14 cellular contexts compared by ENCODE assay signal in the genomic region with DNA sequence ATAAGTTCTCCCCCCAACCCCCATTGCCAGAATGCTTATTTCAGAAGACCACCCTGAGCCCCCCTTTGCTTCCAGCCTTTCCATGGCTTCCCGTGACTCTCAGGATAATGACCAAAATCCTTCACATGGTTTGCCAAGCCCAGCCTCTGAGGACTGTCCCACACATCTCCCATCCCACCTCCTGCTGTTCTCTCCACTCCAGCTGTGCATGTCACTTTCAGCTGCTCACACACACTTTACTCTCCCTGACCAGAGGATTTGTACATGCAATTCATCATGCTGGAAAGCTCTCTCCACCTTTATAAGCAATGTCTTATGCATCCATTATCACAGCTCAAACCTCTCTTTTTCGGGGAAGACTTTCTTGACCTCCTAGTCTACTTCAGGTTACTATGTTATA.
DNase-seq lines count a peak whose midpoint lies in the region; ATAC-seq and TF ChIP-seq lines count a peak whose summit lies in the region.
"Had no signal": no experiment of that assay in that cellular context is flagged by ENCODE, and none has a peak within 500 bp of the region (broad histone marks: within the 10 kb centered on the region; RNA-seq: fewer than 3 reads in every experiment).

No MANE protein-coding gene starts in this region.

- peaks cover 35% of the 10 kb centered on the region for H3K4me1 Mint-ChIP-seq in nephron
- H3K4me1 Mint-ChIP-seq in activated T-helper 17 cell treated with anti-CD3 and anti-CD28 coated beads, Interleukin-2, amount 50 U/mL, for 72 hours = no peaks in the 10 kb centered on the region
- peaks cover 3% of the 10 kb centered on the region for H3K4me1 Mint-ChIP-seq in activated CD4-positive, alpha-beta T cell treated with anti-CD3 and anti-CD28 coated beads, Interleukin-2, amount 10 ng/mL, durations not matched to agents 24 days and 14 days
- H3K4me1 Mint-ChIP-seq: B cell had no signal

- intact Hi-C loops in gastrocnemius medialis (cut with DNase I; ENCODE audit: low total_unique reads) = loop anchor here (2.0 kb wide), 1 partner anchor 90 kb away; no protein-coding TSS in a partner anchor
- intact Hi-C loops in activated CD4-positive, alpha-beta T cell treated with anti-CD3 and anti-CD28 coated beads, Interleukin-2, amount 10 ng/mL, durations not matched to agents 24 days and 14 days (cut with micrococcal nuclease) = no loop called here

- TF ChIP-seq POLR2A in gastrocnemius medialis (IDR thresholded peaks at IDR 0.05) = no peak

- H3K9me3 Mint-ChIP-seq in nephron = peaks cover 23% of the 10 kb centered on the region
- peaks cover 5% of the 10 kb centered on the region for H3K9me3 Mint-ChIP-seq in activated T-helper 17 cell treated with anti-CD3 and anti-CD28 coated beads, Interleukin-2, amount 50 U/mL, for 72 hours
- H3K9me3 Mint-ChIP-seq in activated CD4-positive, alpha-beta T cell treated with anti-CD3 and anti-CD28 coated beads, Interleukin-2, amount 10 ng/mL, durations not matched to agents 24 days and 14 days = peaks cover 12% of the 10 kb centered on the region
- H3K9me3 Mint-ChIP-seq: CD8-positive, alpha-beta T cell had no signal

- TF ChIP-seq CTCF in nephron (IDR thresholded peaks at IDR 0.05; ENCODE audit: unreplicated experiment in 3 of 3) = no peak
- no peak for TF ChIP-seq CTCF in gastrocnemius medialis (IDR thresholded peaks at IDR 0.05 in 4 of 5, conservative IDR thresholded peaks at IDR 0.05 in 1 of 5)

- in situ Hi-C loops in gastrocnemius medialis (cut with MboI; ENCODE audit: low sequenced_read_pairs in 4 of 4) = no loop called here

- peaks cover 5 to 8% of the 10 kb centered on the region in 2 donors for H3K4me1 ChIP-seq in gastrocnemius medialis
- H3K4me1 ChIP-seq: BLaER1 treated with 17β-estradiol and CSF1 and Interleukin-3, amounts not matched to agents 10 nM and 100 nM had no signal

- peak in 1 of 2 donors; percentile 25 for ATAC-seq in gastrocnemius medialis
- no peak for ATAC-seq in GM18519 (IDR thresholded peaks at IDR 0.05; ENCODE audit: low FRiP score, unreplicated experiment)
- no peak for ATAC-seq in activated T-helper 17 cell treated with anti-CD3 and anti-CD28 coated beads, Interleukin-2, amount 50 U/mL, for 72 hours (replicated peaks)
- ATAC-seq: CD8-positive, alpha-beta T cell had no signal

- DNase-seq in LHCN-M2 (ENCODE audit: low read depth) (peak; percentile 85), gastrocnemius medialis (no peak)
- no peak for DNase-seq in activated CD4-positive, alpha-beta T cell treated with anti-CD3 and anti-CD28 coated beads, Interleukin-2, amount 10 ng/mL, durations not matched to agents 24 days and 14 days
- DNase-seq: Calu3; CD8-positive, alpha-beta T cell; DMS79 treated with DMSO at 0.1 percent for 48 hours; GF-D8; GM23248; HCEC 1CT had no signal

- H3K4me3 ChIP-seq in gastrocnemius medialis = no peak overlapping the region
- H3K4me3 ChIP-seq: BLaER1 treated with 17β-estradiol and CSF1 and Interleukin-3, amounts not matched to agents 10 nM and 100 nM; GM23248 had no signal

- H3K36me3 Mint-ChIP-seq in nephron (ENCODE audit: low read depth) = peaks cover 78% of the 10 kb centered on the region
- H3K36me3 Mint-ChIP-seq in activated T-helper 17 cell treated with anti-CD3 and anti-CD28 coated beads, Interleukin-2, amount 50 U/mL, for 72 hours (ENCODE audit: low read depth) = no peaks in the 10 kb centered on the region
- H3K36me3 Mint-ChIP-seq in activated CD4-positive, alpha-beta T cell treated with anti-CD3 and anti-CD28 coated beads, Interleukin-2, amount 10 ng/mL, durations not matched to agents 24 days and 14 days (ENCODE audit: low read depth) = no peaks in the 10 kb centered on the region
- H3K36me3 Mint-ChIP-seq: CD8-positive, alpha-beta T cell had no signal

- no peaks in the 10 kb centered on the region for H3K27me3 Mint-ChIP-seq in nephron (ENCODE audit: low read depth)
- no peaks in the 10 kb centered on the region for H3K27me3 Mint-ChIP-seq in activated T-helper 17 cell treated with anti-CD3 and anti-CD28 coated beads, Interleukin-2, amount 50 U/mL, for 72 hours
- H3K27me3 Mint-ChIP-seq in activated CD4-positive, alpha-beta T cell treated with anti-CD3 and anti-CD28 coated beads, Interleukin-2, amount 10 ng/mL, durations not matched to agents 24 days and 14 days = no peaks in the 10 kb centered on the region
- H3K27me3 Mint-ChIP-seq: B cell had no signal

- H3K4me3 Mint-ChIP-seq in nephron = no peak overlapping the region
- no peak overlapping the region for H3K4me3 Mint-ChIP-seq in activated T-helper 17 cell treated with anti-CD3 and anti-CD28 coated beads, Interleukin-2, amount 50 U/mL, for 72 hours
- no peak overlapping the region for H3K4me3 Mint-ChIP-seq in activated CD4-positive, alpha-beta T cell treated with anti-CD3 and anti-CD28 coated beads, Interleukin-2, amount 10 ng/mL, durations not matched to agents 24 days and 14 days
- H3K4me3 Mint-ChIP-seq: B cell; CD8-positive, alpha-beta T cell had no signal

- H3K36me3 ChIP-seq in gastrocnemius medialis = no peaks in the 10 kb centered on the region

- no peaks in the 10 kb centered on the region for H3K9me3 ChIP-seq in gastrocnemius medialis

- H3K27ac ChIP-seq in gastrocnemius medialis = peak overlapping the region; percentile 26 to 69 (median 62)
- H3K27ac ChIP-seq: BLaER1 treated with 17β-estradiol and CSF1 and Interleukin-3, amounts not matched to agents 10 nM and 100 nM; GM23248 had no signal

- no peaks in the 10 kb centered on the region for H3K27me3 ChIP-seq in gastrocnemius medialis
- H3K27me3 ChIP-seq: BLaER1 treated with 17β-estradiol and CSF1 and Interleukin-3, amounts not matched to agents 10 nM and 100 nM had no signal

- H3K27ac Mint-ChIP-seq in nephron = peak overlapping the region; percentile 21 to 59 (median 36)
- no peak overlapping the region for H3K27ac Mint-ChIP-seq in activated T-helper 17 cell treated with anti-CD3 and anti-CD28 coated beads, Interleukin-2, amount 50 U/mL, for 72 hours
- H3K27ac Mint-ChIP-seq in activated CD4-positive, alpha-beta T cell treated with anti-CD3 and anti-CD28 coated beads, Interleukin-2, amount 10 ng/mL, durations not matched to agents 24 days and 14 days = no peak overlapping the region
- H3K27ac Mint-ChIP-seq: B cell; CD8-positive, alpha-beta T cell had no signal

Comparison
In these comparisons a context has a peak if more than half of its experiments do, and no peak if none do; other contexts are left out.
1. H3K27ac Mint-ChIP-seq: peak in nephron (3 of 3); none in activated T-helper 17 cell treated with anti-CD3 and anti-CD28 coated beads, Interleukin-2, amount 50 U/mL, for 72 hours (single experiment) and activated CD4-positive, alpha-beta T cell treated with anti-CD3 and anti-CD28 coated beads, Interleukin-2, amount 10 ng/mL, durations not matched to agents 24 days and 14 days (single experiment).